ENCODE assay signal across 7 cellular contexts in genomic region chr7:70698219-70698832, GRCh38.
DNase-seq lines count a peak whose midpoint lies in the region; ATAC-seq, FAIRE-seq and TF ChIP-seq lines count a peak whose summit lies in the region.

No MANE protein-coding gene starts in this region.

- H4K20me1 ChIP-seq in DOHH2 (ENCODE audit: control insufficient read depth, insufficient read depth, low read depth, low read length): peaks cover 39% of the 10 kb centered on the region
- H4K20me1 ChIP-seq in PC-3 (ENCODE audit: low read length): no peaks in the 10 kb centered on the region
- no peaks in the 10 kb centered on the region for H4K20me1 ChIP-seq in endothelial cell of umbilical vein (replicated peaks; ENCODE audit: control insufficient read depth, extremely low read depth, insufficient read depth, low read length)

- TF ChIP-seq POLR2A in endothelial cell of umbilical vein (IDR thresholded peaks at IDR 0.05; ENCODE audit: low read depth, low read length): no peak

- H3K27ac ChIP-seq in DOHH2 (ENCODE audit: low read depth, low read length) (no peak overlapping the region), PC-3 (ENCODE audit: low read length) (no peak overlapping the region), endothelial cell of umbilical vein (ENCODE audit: insufficient read depth, low read depth, low read length) (no peak overlapping the region)

- H3K4me2 ChIP-seq in DOHH2 (ENCODE audit: low read length) (0 out of 2 replicates have a peak overlapping the region, but pooled peaks have one; percentile 87), PC-3 (ENCODE audit: low read length) (no peak overlapping the region), endothelial cell of umbilical vein (ENCODE audit: insufficient read depth, low read length) (no peak overlapping the region)

- H3K4me3 Mint-ChIP-seq in nephron progenitor cell: peak overlapping the region; percentile 100

- H3K27ac Mint-ChIP-seq in nephron progenitor cell: no peak overlapping the region

- intact Hi-C loops in PC-3 (cut with micrococcal nuclease) (no loop called here), endothelial cell of umbilical vein (cut with micrococcal nuclease) (loop anchor here (10.0 kb wide), 2 partner anchors 504 to 1036 kb away; no protein-coding TSS in a partner anchor)

- POLR2A ChIA-PET in PC-3 (lab: Charles Lee; ENCODE audit: unreplicated experiment): no interaction called here
- POLR2A ChIA-PET in endothelial cell of umbilical vein (lab: Charles Lee): no interaction called here

- TF ChIP-seq EP300 in Ishikawa (IDR thresholded peaks at IDR 0.05; ENCODE audit: borderline replicate concordance): no peak

- TF ChIP-seq CTCF in DOHH2 (IDR thresholded peaks at IDR 0.05; ENCODE audit: low read depth, low read length, poor library complexity, severe bottlenecking): peak; percentile 95
- peak; percentile 79 for TF ChIP-seq CTCF in PC-3 (conservative IDR thresholded peaks at IDR 0.05; ENCODE audit: low read depth, low read length)
- peak; percentile 53 to 57 for TF ChIP-seq CTCF in endothelial cell of umbilical vein (IDR thresholded peaks at IDR 0.05; ENCODE audit: extremely low read depth in 1 of 2, insufficient read depth in 1 of 2, low read depth in 1 of 2, low read length in 2 of 2)
- peak; percentile 89 for TF ChIP-seq CTCF in nephron progenitor cell (IDR thresholded peaks at IDR 0.05)

- H3K9ac ChIP-seq in PC-3 (ENCODE audit: low read length) (no peak overlapping the region), endothelial cell of umbilical vein (replicated peaks; ENCODE audit: extremely low read depth, insufficient read depth, low read length) (no peak overlapping the region)

- H3K4me1 Mint-ChIP-seq in nephron progenitor cell: peaks cover 8% of the 10 kb centered on the region

- no peaks in the 10 kb centered on the region for H3K27me3 Mint-ChIP-seq in nephron progenitor cell (ENCODE audit: low read depth, poor library complexity)

- H3K4me1 ChIP-seq in DOHH2 (ENCODE audit: control insufficient read depth, low read length) (peaks cover 50% of the 10 kb centered on the region), PC-3 (ENCODE audit: insufficient read depth, low read length) (no peaks in the 10 kb centered on the region), endothelial cell of umbilical vein (ENCODE audit: control insufficient read depth, extremely low read depth, insufficient read depth, low read length) (no peaks in the 10 kb centered on the region)

- no peak overlapping the region for H2AFZ ChIP-seq in PC-3 (ENCODE audit: low read length)
- no peak overlapping the region for H2AFZ ChIP-seq in endothelial cell of umbilical vein (ENCODE audit: low read depth, low read length)

- H3K27me3 ChIP-seq in DOHH2 (ENCODE audit: control insufficient read depth, low read length) (peaks cover 3% of the 10 kb centered on the region), PC-3 (ENCODE audit: low read length) (peaks cover 37% of the 10 kb centered on the region), endothelial cell of umbilical vein (ENCODE audit: control insufficient read depth in 2 of 2, insufficient read depth in 2 of 2, low read length in 2 of 2) (peaks cover 17 to 18% of the 10 kb centered on the region in 2 experiments)

- H3K36me3 Mint-ChIP-seq in nephron progenitor cell (ENCODE audit: low read depth): peaks cover 17% of the 10 kb centered on the region

- dilution Hi-C loops in endothelial cell of umbilical vein (cut with MboI; ENCODE audit: extremely low pct_ligation_motif_present, low sequenced_read_pairs): no loop called here

- H3K9me3 Mint-ChIP-seq in nephron progenitor cell: no peaks in the 10 kb centered on the region

- TF ChIP-seq RAD21 in Ishikawa (IDR thresholded peaks at IDR 0.05; ENCODE audit: low read depth): peak; percentile 73

- CTCF ChIA-PET in PC-3 (lab: Charles Lee) (interaction anchor here (0.7 kb wide), 1 partner anchor 13 kb away, joined by 3 read pairs; no protein-coding TSS in a partner anchor), endothelial cell of umbilical vein (lab: Charles Lee) (no interaction called here)

- H3K9me3 ChIP-seq in DOHH2 (ENCODE audit: control insufficient read depth, insufficient read depth, low read length): no peaks in the 10 kb centered on the region
- H3K9me3 ChIP-seq in PC-3 (ENCODE audit: low read length): no peaks in the 10 kb centered on the region
- H3K9me3 ChIP-seq in endothelial cell of umbilical vein (replicated peaks; ENCODE audit: control insufficient read depth, insufficient read depth, low read length): no peaks in the 10 kb centered on the region

- H3F3A ChIP-seq in DOHH2 (ENCODE audit: control insufficient read depth, insufficient read depth) (peaks cover 20% of the 10 kb centered on the region), PC-3 (ENCODE audit: low read length, unreplicated experiment) (no peaks in the 10 kb centered on the region)

- DNase-seq in PC-3: peak; percentile 50
- peak; percentile 35 for DNase-seq in endothelial cell of umbilical vein (ENCODE audit: low read depth, low spot score)
- DNase-seq in nephron progenitor cell: peak; percentile 27

- peaks cover 86% of the 10 kb centered on the region for H3K79me2 ChIP-seq in DOHH2 (ENCODE audit: control insufficient read depth, low read length)
- H3K79me2 ChIP-seq in PC-3 (ENCODE audit: low read length): no peaks in the 10 kb centered on the region
- no peaks in the 10 kb centered on the region for H3K79me2 ChIP-seq in endothelial cell of umbilical vein (ENCODE audit: control insufficient read depth, insufficient read depth, low read length)

- H3K9me2 ChIP-seq in DOHH2 (replicated peaks; ENCODE audit: control insufficient read depth, low read length) (no peaks in the 10 kb centered on the region), PC-3 (replicated peaks; ENCODE audit: low read length) (no peaks in the 10 kb centered on the region)

- FAIRE-seq in endothelial cell of umbilical vein (lab: Jason Lieb, UNC): peak; percentile 90

- ATAC-seq in PC-3 (no peak), GM21786 (IDR thresholded peaks at IDR 0.05; ENCODE audit: unreplicated experiment) (no peak), HG03521 (IDR thresholded peaks at IDR 0.05; ENCODE audit: unreplicated experiment) (no peak)

- peaks cover 59% of the 10 kb centered on the region for H3K36me3 ChIP-seq in DOHH2 (ENCODE audit: control insufficient read depth, low read length)
- no peaks in the 10 kb centered on the region for H3K36me3 ChIP-seq in PC-3 (ENCODE audit: low read depth, low read length)
- no peaks in the 10 kb centered on the region for H3K36me3 ChIP-seq in endothelial cell of umbilical vein (ENCODE audit: control insufficient read depth in 2 of 2, extremely low read depth in 1 of 2, insufficient read depth in 2 of 2, low read length in 2 of 2)

- BruUV-seq in PC-3 (replicated peaks; lab: Mats Ljungman, UMichigan) (no TSS peak), endothelial cell of umbilical vein (replicated peaks; lab: Mats Ljungman, UMichigan) (no TSS peak)

- H3K9me1 ChIP-seq in endothelial cell of umbilical vein (replicated peaks; ENCODE audit: control insufficient read depth, extremely low read depth, insufficient read depth, low read length): no peaks in the 10 kb centered on the region

- no peak overlapping the region for H3K4me3 ChIP-seq in DOHH2 (ENCODE audit: low read length)
- H3K4me3 ChIP-seq in PC-3 (ENCODE audit: low read length): no peak overlapping the region
- no peak overlapping the region for H3K4me3 ChIP-seq in endothelial cell of umbilical vein (replicated peaks in 1 of 3; ENCODE audit: insufficient read depth in 1 of 3, low read depth in 1 of 3, low read length in 3 of 3)

TF ChIP-seq in Ishikawa, 13 proteins besides CTCF, POLR2A, EP300 and RAD21:
- no peak for TF ChIP-seq TCF12 (IDR thresholded peaks at IDR 0.05; ENCODE audit: low read depth)
- no peak for TF ChIP-seq TAF1 (IDR thresholded peaks at IDR 0.05; ENCODE audit: low read depth)
- no peak for TF ChIP-seq NFIC (IDR thresholded peaks at IDR 0.05)
- no peak for TF ChIP-seq YY1 (IDR thresholded peaks at IDR 0.05; ENCODE audit: low read depth)
- no peak for TF ChIP-seq MAX (IDR thresholded peaks at IDR 0.05)
- TF ChIP-seq CREB1 (IDR thresholded peaks at IDR 0.05; ENCODE audit: low read depth): no peak

TF ChIP-seq in endothelial cell of umbilical vein, 7 proteins besides CTCF, POLR2A, EP300 and RAD21:
- TF ChIP-seq EZH2 (IDR thresholded peaks at IDR 0.05; ENCODE audit: borderline replicate concordance, low read depth, low read length, severe bottlenecking) (no peak), POLR2AphosphoS5 (IDR thresholded peaks at IDR 0.05; ENCODE audit: insufficient read depth, low read depth, low read length) (no peak), MYC (IDR thresholded peaks at IDR 0.05; ENCODE audit: low read depth, low read length) (no peak), MAX (IDR thresholded peaks at IDR 0.05; ENCODE audit: insufficient read depth, insufficient read length) (no peak), GATA2 (IDR thresholded peaks at IDR 0.05; ENCODE audit: insufficient read depth, insufficient read length, low read depth, low read length) (no peak), FOS (IDR thresholded peaks at IDR 0.05; ENCODE audit: borderline replicate concordance, insufficient read depth, low read length) (no peak), JUN (IDR thresholded peaks at IDR 0.05; ENCODE audit: borderline replicate concordance, insufficient read depth, insufficient read length, low read depth) (no peak)
TF ChIP-seq in endothelial cell of umbilical vein: peak in this region for 0.
